14 cellular contexts compared by ENCODE assay signal in genomic region chr10:34049887-34050286, GRCh38.
DNase-seq lines count a peak whose midpoint lies in the region; ATAC-seq and TF ChIP-seq lines count a peak whose summit lies in the region.
"Had no signal": no experiment of that assay in that cellular context is flagged by ENCODE, and none has a peak within 500 bp of the region (broad histone marks: within the 10 kb centered on the region; RNA-seq: fewer than 3 reads in every experiment).

No MANE protein-coding gene starts in this region.

- no peak overlapping the region for H3K18ac ChIP-seq in trophoblast cell (ENCODE audit: low read length)

- no peak overlapping the region for H2BK120ac ChIP-seq in trophoblast cell (ENCODE audit: insufficient read depth, low read length, poor library complexity)

- no peak overlapping the region for H4K91ac ChIP-seq in trophoblast cell (ENCODE audit: low read depth, low read length)

- CTCF ChIA-PET in BJ (lab: Yijun Ruan, JAX): no interaction called here

- WGBS in trophoblast cell (ENCODE audit: extremely low coverage, insufficient coverage, insufficient read length): no CpG with 5 or more reads among the region's 9 CpGs

- H2BK5ac ChIP-seq in trophoblast cell (ENCODE audit: low read depth, low read length, poor library complexity): no peak overlapping the region

- H2AFZ ChIP-seq in trophoblast cell (ENCODE audit: insufficient read depth, low read length, poor library complexity): no peak overlapping the region

- no peaks in the 10 kb centered on the region for H3K9me3 ChIP-seq in trophoblast cell (ENCODE audit: insufficient read depth, low read depth, low read length)
- H3K9me3 ChIP-seq: adrenal gland, pancreas had no signal

- DNase-seq in BJ (ENCODE audit: low read depth) (peak; percentile 17), LHCN-M2 (ENCODE audit: low read depth) (peak; percentile 29), choroid plexus epithelial cell (ENCODE audit: low read depth) (peak; percentile 80), trophoblast cell (peak; percentile 35 to 74), T-helper 1 cell (no peak), NCI-H446 treated with DMSO at 0.1 percent for 48 hours (lab: John Stamatoyannopoulos, UW) (no peak)
- DNase-seq: adrenal gland, Calu3, islet precursor cell, NCI-H1694, pancreas had no signal

- H3K79me1 ChIP-seq in trophoblast cell (ENCODE audit: low read length): no peaks in the 10 kb centered on the region

- H3K23ac ChIP-seq in trophoblast cell (ENCODE audit: low read length): no peak overlapping the region

- H3K36me3 ChIP-seq in BJ (ENCODE audit: control insufficient read depth, insufficient read depth, low read length) (no peaks in the 10 kb centered on the region), trophoblast cell (ENCODE audit: control insufficient read depth in 1 of 2, insufficient read depth in 2 of 2, low read length in 2 of 2) (no peaks in the 10 kb centered on the region)
- H3K36me3 ChIP-seq: adrenal gland, pancreas had no signal

- H3K4me1 ChIP-seq in trophoblast cell (ENCODE audit: control insufficient read depth in 1 of 2, insufficient read depth in 2 of 2, low read length in 2 of 2): no peaks in the 10 kb centered on the region
- H3K4me1 ChIP-seq: adrenal gland, pancreas had no signal

- ATAC-seq in GM18517 (IDR thresholded peaks at IDR 0.05; ENCODE audit: unreplicated experiment): no peak
- no peak for ATAC-seq in activated CD4-positive, CD25-positive, alpha-beta regulatory T cell treated with anti-CD3 and anti-CD28 coated beads, Interleukin-2, amount 50 U/mL, for 24 hours

- no peak overlapping the region for H2AK5ac ChIP-seq in trophoblast cell (ENCODE audit: low read length)

- no peak overlapping the region for H3K9ac ChIP-seq in trophoblast cell (ENCODE audit: low read length)

- TF ChIP-seq CTCF in BJ (IDR thresholded peaks at IDR 0.05; ENCODE audit: insufficient read depth, low read depth, low read length) (no peak), choroid plexus epithelial cell (conservative IDR thresholded peaks at IDR 0.05; ENCODE audit: low read depth, low read length) (no peak)

- no peak overlapping the region for H3K27ac ChIP-seq in trophoblast cell (ENCODE audit: low read depth, low read length)
- H3K27ac ChIP-seq: adrenal gland, epithelial cell of prostate, pancreas had no signal

- no peak overlapping the region for H4K12ac ChIP-seq in trophoblast cell (ENCODE audit: low read depth, low read length)

- POLR2A ChIA-PET in BJ (lab: Charles Lee): no interaction called here

- no peak overlapping the region for H4K8ac ChIP-seq in trophoblast cell (ENCODE audit: low read depth, low read length)

- H3K79me2 ChIP-seq in trophoblast cell (ENCODE audit: control insufficient read depth, insufficient read depth, low read length, poor library complexity): no peaks in the 10 kb centered on the region

- no peak overlapping the region for H2BK12ac ChIP-seq in trophoblast cell (ENCODE audit: low read length)

- no peak overlapping the region for H3K4me2 ChIP-seq in trophoblast cell (ENCODE audit: low read length)

- peaks cover 17% of the 10 kb centered on the region for H3K27me3 ChIP-seq in BJ (ENCODE audit: control insufficient read depth, insufficient read depth, low read length)
- H3K27me3 ChIP-seq in trophoblast cell (ENCODE audit: insufficient read depth, low read length): no peaks in the 10 kb centered on the region
- H3K27me3 ChIP-seq: adrenal gland, pancreas had no signal

- H3K4ac ChIP-seq in trophoblast cell (ENCODE audit: low read depth, low read length): no peak overlapping the region

- H3K14ac ChIP-seq in trophoblast cell (ENCODE audit: low read length): no peak overlapping the region

- H3K4me3 ChIP-seq in BJ (ENCODE audit: low read depth, low read length) (no peak overlapping the region), choroid plexus epithelial cell (ENCODE audit: low read depth, low read length) (no peak overlapping the region), trophoblast cell (ENCODE audit: low read depth, low read length) (no peak overlapping the region)
- H3K4me3 ChIP-seq: adrenal gland, pancreas had no signal

Comparison
In these comparisons a context has a peak if more than half of its experiments do, and no peak if none do; other contexts are left out.
1. DNase-seq: peak in BJ (single experiment), LHCN-M2 (single experiment), choroid plexus epithelial cell (single experiment) and trophoblast cell (2 of 2); none in T-helper 1 cell (0 of 5) and NCI-H446 treated with DMSO at 0.1 percent for 48 hours (single experiment).